ENCODE assay signal across 28 cellular contexts in genomic region chr3:2154596-2154995, GRCh38. TPM values are rescaled to one million over a fixed set of nuclear protein-coding genes. Genes with fewer than 3 reads are reported as not detected.
"Had no signal": no experiment of that assay in that cellular context is flagged by ENCODE, and none has a peak within 500 bp of the region (broad histone marks: within the 10 kb centered on the region; RNA-seq: fewer than 3 reads in every experiment).

No MANE protein-coding gene starts in this region.

- H3K4me3 Mint-ChIP-seq: activated naive CD8-positive, alpha-beta T cell treated with anti-CD3 and anti-CD28 coated beads for 36 hours; brain; dendritic cell treated with granulocyte-macrophage colony-stimulating factor and Interleukin-4, amounts not matched to agents 40 ng/mL and 50 ng/mL, for 4 days; mesothelial cell of epicardium; naive B cell had no signal

- H3K9me3 Mint-ChIP-seq: activated naive CD8-positive, alpha-beta T cell treated with anti-CD3 and anti-CD28 coated beads for 36 hours; dendritic cell treated with granulocyte-macrophage colony-stimulating factor and Interleukin-4, amounts not matched to agents 40 ng/mL and 50 ng/mL, for 4 days; mesothelial cell of epicardium had no signal

- H3K27ac ChIP-seq: adrenal gland, esophagus squamous epithelium, ovary, testis, transverse colon, VCaP had no signal

- H3K4me1 Mint-ChIP-seq: activated naive CD8-positive, alpha-beta T cell treated with anti-CD3 and anti-CD28 coated beads for 36 hours; naive B cell had no signal

- H3K27me3 Mint-ChIP-seq: activated naive CD8-positive, alpha-beta T cell treated with anti-CD3 and anti-CD28 coated beads for 36 hours; brain; dendritic cell treated with granulocyte-macrophage colony-stimulating factor and Interleukin-4, amounts not matched to agents 40 ng/mL and 50 ng/mL, for 4 days; naive B cell; progenitor cell of endocrine pancreas had no signal

- DNase-seq: activated CD4-positive, alpha-beta T cell treated with anti-CD3 and anti-CD28 coated beads for 4 hours; activated CD4-positive, alpha-beta T cell treated with anti-CD3 and anti-CD28 coated beads, Interleukin-2, amount 50 U/mL, for 4 hours; activated effector memory CD4-positive, alpha-beta T cell treated with Interleukin-2 at 50 U/mL for 16 hours; activated naive CD4-positive, alpha-beta T cell treated with Interleukin-2 at 50 U/mL for 16 hours; activated naive CD8-positive, alpha-beta T cell treated with anti-CD3 and anti-CD28 coated beads for 36 hours; adrenal gland; aorta; caudate nucleus; effector CD4-positive, alpha-beta T cell; esophagus squamous epithelium; head of caudate nucleus; hippocampal formation; left cardiac atrium; mammary epithelial cell; naive B cell; ovary; stimulated activated CD4-positive, alpha-beta T cell treated with anti-CD3 and anti-CD28 coated beads, Interleukin-15, amount 100 ng/mL, for 24 hours; stimulated activated CD4-positive, alpha-beta T cell treated with anti-CD3 and anti-CD28 coated beads, Interleukin-2, amount 100 ng/mL, for 24 hours; stimulated activated naive CD8-positive, alpha-beta T cell treated with anti-CD3 and anti-CD28 coated beads, Interleukin-15, Interleukin-2, amounts not matched to agents 100 U/mL and 50 U/mL, for 24 hours; testis; transverse colon had no signal

- H3K36me3 ChIP-seq: adrenal gland, esophagus squamous epithelium, ovary, transverse colon had no signal

- H3K27ac Mint-ChIP-seq: activated naive CD8-positive, alpha-beta T cell treated with anti-CD3 and anti-CD28 coated beads for 36 hours; brain; dendritic cell treated with granulocyte-macrophage colony-stimulating factor and Interleukin-4, amounts not matched to agents 40 ng/mL and 50 ng/mL, for 4 days; naive B cell; progenitor cell of endocrine pancreas had no signal

- ATAC-seq: left cardiac atrium; stimulated activated naive CD8-positive, alpha-beta T cell treated with anti-CD3 and anti-CD28 coated beads, Interleukin-15, Interleukin-2, amounts not matched to agents 100 U/mL and 50 U/mL, for 24 hours had no signal

- H3K9me3 ChIP-seq: adrenal gland, esophagus squamous epithelium, ovary, testis, transverse colon had no signal

- H3K36me3 Mint-ChIP-seq: activated naive CD8-positive, alpha-beta T cell treated with anti-CD3 and anti-CD28 coated beads for 36 hours; brain; naive B cell had no signal

- H3K27me3 ChIP-seq: adrenal gland, esophagus squamous epithelium, ovary, testis, transverse colon had no signal

- H3K4me3 ChIP-seq: adrenal gland, esophagus squamous epithelium, ovary, testis, transverse colon had no signal

- H3K4me1 ChIP-seq: adrenal gland, testis, transverse colon had no signal

RNA-seq across cellular contexts. Expression of gene CNTN4, which starts 55.9 kb away (rescaled TPM):
- total RNA-seq: activated naive CD8-positive, alpha-beta T cell treated with anti-CD3 and anti-CD28 coated beads for 36 hours; mammary epithelial cell; T-helper 1 cell treated with Interleukin-12 subunit alpha and Interleukin-12 subunit beta and Interleukin-4 antibody, amounts not matched to agents 30 ng/mL and 1 ng/mL, for 36 hours had no signal
- polyA plus RNA-seq: keratinocyte, mammary epithelial cell had no signal
